In genomic region chr6:166616261-166617226, GRCh38 we compare ENCODE assay signal across 14 cellular contexts.
"Had no signal": no experiment of that assay in that cellular context is flagged by ENCODE, and none has a peak within 500 bp of the region (broad histone marks: within the 10 kb centered on the region; RNA-seq: fewer than 3 reads in every experiment).

No MANE protein-coding gene starts in this region.

- H3K9me3 ChIP-seq: body of pancreas, left ventricle myocardium inferior, prostate gland, spleen had no signal

- H3K27ac ChIP-seq: prostate gland had no signal

- H3K27me3 ChIP-seq: body of pancreas, spleen had no signal

- H3K4me1 ChIP-seq: prostate gland had no signal

- ATAC-seq: activated naive CD4-positive, alpha-beta T cell treated with anti-CD3 and anti-CD28 coated beads, Interleukin-2, amount 50 U/mL, for 72 hours; activated T-cell treated with anti-CD3 and anti-CD28 coated beads, Interleukin-2, amount 50 U/mL, for 72 hours; body of pancreas; effector memory CD8-positive, alpha-beta T cell; sciatic nerve; SK-N-SH treated with all-trans-retinoic acid at 6 μM for 48 hours; stimulated activated naive CD8-positive, alpha-beta T cell treated with anti-CD3 and anti-CD28 coated beads, Interleukin-15, amount 100 ng/mL, for 72 hours had no signal

- DNase-seq: activated CD4-positive, alpha-beta T cell treated with anti-CD3 and anti-CD28 coated beads for 1 hour; activated CD4-positive, alpha-beta T cell treated with anti-CD3 and anti-CD28 coated beads, Interleukin-2, amount 50 U/mL, for 4 hours; activated gamma-delta T cell; activated T-cell treated with anti-CD3 and anti-CD28 coated beads, Interleukin-2, amount 50 U/mL, for 72 hours; body of pancreas; dermis blood vessel endothelial cell; effector memory CD8-positive, alpha-beta T cell; left ventricle myocardium inferior; spleen; stimulated activated naive CD8-positive, alpha-beta T cell treated with anti-CD3 and anti-CD28 coated beads, Interleukin-15, amount 100 ng/mL, for 72 hours had no signal

- H3K4me3 ChIP-seq: body of pancreas, prostate gland, spleen had no signal

- H3K36me3 ChIP-seq: prostate gland had no signal
